In the genomic region with DNA sequence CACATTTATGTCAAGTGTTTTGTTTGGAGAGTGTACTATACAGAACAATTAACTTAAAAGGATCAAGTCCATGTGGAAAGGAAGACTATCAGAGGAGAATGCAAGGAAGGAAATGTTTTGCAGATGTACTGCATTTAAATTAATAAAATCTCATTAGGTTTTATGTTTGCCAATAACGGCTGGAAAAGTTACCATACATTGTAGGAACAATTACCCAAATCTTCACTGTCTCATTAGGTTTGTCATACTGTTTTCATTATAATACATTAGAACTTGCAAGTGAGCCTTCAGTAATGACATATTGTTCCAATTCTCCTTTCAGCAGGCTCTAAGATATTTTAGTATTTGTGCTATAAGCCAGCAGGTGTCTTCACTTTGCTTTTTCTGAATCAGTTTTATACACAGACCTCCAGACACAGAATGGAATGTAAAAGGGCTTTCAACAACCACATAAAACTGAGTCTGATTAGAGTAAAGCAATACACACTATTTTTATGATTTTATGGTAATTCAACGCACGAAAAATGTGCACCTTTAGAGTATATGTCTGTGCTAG, we compare ENCODE assay signal across 36 cellular contexts.
"Had no signal": no experiment of that assay in that cellular context is flagged by ENCODE, and none has a peak within 500 bp of the region (broad histone marks: within the 10 kb centered on the region; RNA-seq: fewer than 3 reads in every experiment).

No MANE protein-coding gene starts in this region.

- DNase-seq: activated B cell treated with CpG ODN at 0.5 μM for 24 hours; activated CD4-positive, alpha-beta memory T cell treated with anti-CD3 and anti-CD28 coated beads for 36 hours; activated CD4-positive, alpha-beta T cell treated with anti-CD3 and anti-CD28 coated beads for 4 hours; activated CD4-positive, alpha-beta T cell treated with anti-CD3 and anti-CD28 coated beads, Interleukin-2, amount 10 ng/mL, durations not matched to agents 24 days and 14 days; activated CD4-positive, alpha-beta T cell treated with anti-CD3 and anti-CD28 coated beads, Interleukin-2, amount 50 U/mL, for 1 hour; activated CD4-positive, alpha-beta T cell treated with anti-CD3 and anti-CD28 coated beads, Interleukin-2, amount 50 U/mL, for 4 hours; activated CD4-positive, CD25-positive, alpha-beta regulatory T cell treated with anti-CD3 and anti-CD28 coated beads, Interleukin-2, amount 50 U/mL, for 72 hours; activated CD8-positive, alpha-beta memory T cell treated with anti-CD3 and anti-CD28 coated beads, Interleukin-2, amount 50 U/mL, for 4 hours; activated CD8-positive, alpha-beta T cell treated with anti-CD3 and anti-CD28 coated beads for 36 hours; activated effector memory CD4-positive, alpha-beta T cell treated with anti-CD3 and anti-CD28 coated beads, Interleukin-2, amount 50 U/mL, for 16 hours; activated gamma-delta T cell treated with Interleukin-2 at 50 U/mL for 16 hours; activated naive CD4-positive, alpha-beta T cell; activated naive CD4-positive, alpha-beta T cell treated with anti-CD3 and anti-CD28 coated beads for 36 hours; activated naive CD4-positive, alpha-beta T cell treated with anti-CD3 and anti-CD28 coated beads, Interleukin-2, amount 50 U/mL, for 16 hours; activated naive CD8-positive, alpha-beta T cell treated with anti-CD3 and anti-CD28 coated beads for 36 hours; activated T-cell treated with anti-CD3 and anti-CD28 coated beads for 4 hours; activated T-cell treated with anti-CD3 and anti-CD28 coated beads, Interleukin-2, amount 50 U/mL, for 1 hour; activated T-cell treated with anti-CD3 and anti-CD28 coated beads, Interleukin-2, amount 50 U/mL, for 4 hours; activated T-cell treated with anti-CD3 and anti-CD28 coated beads, Interleukin-2, amount 50 U/mL, for 72 hours; adrenal gland; amniotic stem cell; aorta; body of pancreas; brain microvascular endothelial cell; central memory CD4-positive, alpha-beta T cell; T-helper 2 cell; T-helper 9 cell had no signal

- H3K36me3 Mint-ChIP-seq: activated CD4-positive, alpha-beta memory T cell treated with anti-CD3 and anti-CD28 coated beads for 36 hours; activated naive CD4-positive, alpha-beta T cell treated with anti-CD3 and anti-CD28 coated beads, Interleukin-2, amount 50 U/mL, for 72 hours; activated naive CD8-positive, alpha-beta T cell treated with anti-CD3 and anti-CD28 coated beads for 36 hours had no signal

- FAIRE-seq: astrocyte, colon, TTC549 had no signal

- H3K27me3 ChIP-seq: adrenal gland, body of pancreas, brain microvascular endothelial cell, breast epithelium had no signal

- H3K27ac Mint-ChIP-seq: activated B cell treated with CpG ODN at 0.5 μM for 24 hours; activated CD4-positive, alpha-beta memory T cell treated with anti-CD3 and anti-CD28 coated beads for 36 hours; activated CD4-positive, alpha-beta T cell treated with anti-CD3 and anti-CD28 coated beads, Interleukin-2, amount 10 ng/mL, durations not matched to agents 24 days and 14 days; activated CD8-positive, alpha-beta T cell treated with anti-CD3 and anti-CD28 coated beads for 36 hours; activated naive CD4-positive, alpha-beta T cell treated with anti-CD3 and anti-CD28 coated beads for 36 hours; activated naive CD4-positive, alpha-beta T cell treated with anti-CD3 and anti-CD28 coated beads, Interleukin-2, amount 50 U/mL, for 72 hours; activated naive CD8-positive, alpha-beta T cell treated with anti-CD3 and anti-CD28 coated beads for 36 hours; activated T-cell treated with anti-CD3 and anti-CD28 coated beads, Interleukin-2, amount 50 U/mL, for 72 hours; activated T-helper 1 cell treated with anti-CD3 and anti-CD28 coated beads, Interleukin-12 subunit alpha, Interleukin-12 subunit beta, Interleukin-2, Interleukin-4 antibody, amounts not matched to agents 30 ng/mL and 10 ng/mL and 1 ng/mL, durations not matched to agents 14 hours and 24 hours and 36 hours; activated T-helper 17 cell treated with anti-CD3 and anti-CD28 coated beads, Interleukin-2, amount 50 U/mL, for 72 hours; T-helper 2 cell treated with Interferon-gamma antibody and Interleukin-4, amounts not matched to agents 5 μg/mL and 100 μg/mL, for 36 hours had no signal

- H3K27ac ChIP-seq: adrenal gland, body of pancreas, brain microvascular endothelial cell, breast epithelium, VCaP had no signal

- H3K4me3 Mint-ChIP-seq: activated B cell treated with CpG ODN at 0.5 μM for 24 hours; activated CD4-positive, alpha-beta memory T cell treated with anti-CD3 and anti-CD28 coated beads for 36 hours; activated CD4-positive, alpha-beta T cell treated with anti-CD3 and anti-CD28 coated beads, Interleukin-2, amount 10 ng/mL, durations not matched to agents 24 days and 14 days; activated CD8-positive, alpha-beta T cell treated with anti-CD3 and anti-CD28 coated beads for 36 hours; activated naive CD4-positive, alpha-beta T cell treated with anti-CD3 and anti-CD28 coated beads for 36 hours; activated naive CD8-positive, alpha-beta T cell treated with anti-CD3 and anti-CD28 coated beads for 36 hours; activated T-cell treated with anti-CD3 and anti-CD28 coated beads, Interleukin-2, amount 50 U/mL, for 4 hours; activated T-cell treated with anti-CD3 and anti-CD28 coated beads, Interleukin-2, amount 50 U/mL, for 72 hours; activated T-helper 1 cell treated with anti-CD3 and anti-CD28 coated beads, Interleukin-12 subunit alpha, Interleukin-12 subunit beta, Interleukin-2, Interleukin-4 antibody, amounts not matched to agents 30 ng/mL and 10 ng/mL and 1 ng/mL, durations not matched to agents 14 hours and 24 hours and 36 hours; activated T-helper 17 cell treated with anti-CD3 and anti-CD28 coated beads, Interleukin-2, amount 50 U/mL, for 72 hours; T-helper 2 cell treated with Interferon-gamma antibody and Interleukin-4, amounts not matched to agents 5 μg/mL and 100 μg/mL, for 36 hours had no signal

- H3K9me3 Mint-ChIP-seq: activated B cell treated with CpG ODN at 0.5 μM for 24 hours; activated CD4-positive, alpha-beta T cell treated with anti-CD3 and anti-CD28 coated beads, Interleukin-2, amount 10 ng/mL, durations not matched to agents 24 days and 14 days; activated CD8-positive, alpha-beta T cell treated with anti-CD3 and anti-CD28 coated beads for 36 hours; activated naive CD4-positive, alpha-beta T cell treated with anti-CD3 and anti-CD28 coated beads for 36 hours; activated naive CD8-positive, alpha-beta T cell treated with anti-CD3 and anti-CD28 coated beads for 36 hours; activated T-helper 1 cell treated with anti-CD3 and anti-CD28 coated beads, Interleukin-12 subunit alpha, Interleukin-12 subunit beta, Interleukin-2, Interleukin-4 antibody, amounts not matched to agents 30 ng/mL and 10 ng/mL and 1 ng/mL, durations not matched to agents 14 hours and 24 hours and 36 hours; activated T-helper 17 cell treated with anti-CD3 and anti-CD28 coated beads, Interleukin-2, amount 50 U/mL, for 72 hours; T-helper 2 cell treated with Interferon-gamma antibody and Interleukin-4, amounts not matched to agents 5 μg/mL and 100 μg/mL, for 36 hours had no signal

- H3K9me3 ChIP-seq: adrenal gland, body of pancreas, breast epithelium had no signal

- H3K4me1 Mint-ChIP-seq: activated B cell treated with CpG ODN at 0.5 μM for 24 hours; activated CD4-positive, alpha-beta T cell treated with anti-CD3 and anti-CD28 coated beads, Interleukin-2, amount 10 ng/mL, durations not matched to agents 24 days and 14 days; activated naive CD8-positive, alpha-beta T cell treated with anti-CD3 and anti-CD28 coated beads for 36 hours; activated T-helper 17 cell treated with anti-CD3 and anti-CD28 coated beads, Interleukin-2, amount 50 U/mL, for 72 hours had no signal

- H3K4me3 ChIP-seq: adrenal gland, body of pancreas, breast epithelium had no signal

- H3K4me1 ChIP-seq: adrenal gland, body of pancreas, breast epithelium had no signal

- H3K27me3 Mint-ChIP-seq: activated B cell treated with CpG ODN at 0.5 μM for 24 hours; activated CD4-positive, alpha-beta memory T cell treated with anti-CD3 and anti-CD28 coated beads for 36 hours; activated CD4-positive, alpha-beta T cell treated with anti-CD3 and anti-CD28 coated beads, Interleukin-2, amount 10 ng/mL, durations not matched to agents 24 days and 14 days; activated CD8-positive, alpha-beta T cell treated with anti-CD3 and anti-CD28 coated beads for 36 hours; activated naive CD8-positive, alpha-beta T cell treated with anti-CD3 and anti-CD28 coated beads for 36 hours; activated T-helper 17 cell treated with anti-CD3 and anti-CD28 coated beads, Interleukin-2, amount 50 U/mL, for 72 hours had no signal

- H3K36me3 ChIP-seq: adrenal gland, brain microvascular endothelial cell, breast epithelium had no signal
